Comparison of ENCODE assay signal across 35 cellular contexts in genomic region chr6:168022488-168023321, GRCh38. TPM values are rescaled to one million over a fixed set of nuclear protein-coding genes. Genes with fewer than 3 reads are reported as not detected.
"Had no signal": no experiment of that assay in that cellular context is flagged by ENCODE, and none has a peak within 500 bp of the region (broad histone marks: within the 10 kb centered on the region; RNA-seq: fewer than 3 reads in every experiment).

No MANE protein-coding gene starts in this region.

- H3K9me3 ChIP-seq: gastroesophageal sphincter, lower lobe of right lung, thoracic aorta, uterus had no signal

- ATAC-seq: activated T-cell treated with anti-CD3 and anti-CD28 coated beads, Interleukin-2, amount 50 U/mL, for 4 hours; activated T-helper 17 cell treated with anti-CD3 and anti-CD28 coated beads, Interleukin-2, amount 50 U/mL, for 72 hours; gastroesophageal sphincter; left lung; lower lobe of right lung; right cardiac atrium; WTC11 had no signal

- DNase-seq: activated CD4-positive, alpha-beta memory T cell treated with anti-CD3 and anti-CD28 coated beads, Interleukin-2, amount 10 ng/mL, durations not matched to agents 7 days and 5 days; activated CD4-positive, alpha-beta T cell treated with anti-CD3 and anti-CD28 coated beads for 1 hour; activated CD4-positive, alpha-beta T cell treated with anti-CD3 and anti-CD28 coated beads, Interleukin-2, amount 10 ng/mL, durations not matched to agents 7 days and 5 days; activated CD8-positive, alpha-beta memory T cell treated with anti-CD3 and anti-CD28 coated beads, Interleukin-2, amount 50 U/mL, for 48 hours; activated gamma-delta T cell treated with Interleukin-2 at 50 U/mL for 16 hours; activated naive CD4-positive, alpha-beta T cell treated with anti-CD3 and anti-CD28 coated beads, Interleukin-2, amount 50 U/mL, for 16 hours; activated T-cell treated with anti-CD3 and anti-CD28 coated beads, Interleukin-2, amount 50 U/mL, for 4 hours; amniotic stem cell; brain microvascular endothelial cell; caudate nucleus; effector CD4-positive, alpha-beta T cell; hippocampal formation; immature natural killer cell; kidney glomerular epithelial cell; left lung; lower lobe of right lung; right cardiac atrium; stimulated activated CD4-positive, alpha-beta T cell treated with anti-CD3 and anti-CD28 coated beads, Interleukin-4, amount 100 ng/mL, for 1 hour; SW 1271; T-helper 9 cell; trophoblast cell; uterus had no signal

- H3K4me3 ChIP-seq: gastroesophageal sphincter, left lung, lower lobe of right lung, thoracic aorta, uterus had no signal

- H3K4me3 Mint-ChIP-seq: activated CD4-positive, alpha-beta memory T cell treated with anti-CD3 and anti-CD28 coated beads, Interleukin-2, amount 10 ng/mL, durations not matched to agents 7 days and 5 days; activated CD4-positive, alpha-beta T cell treated with anti-CD3 and anti-CD28 coated beads, Interleukin-2, amount 10 ng/mL, durations not matched to agents 7 days and 5 days; activated T-cell treated with anti-CD3 and anti-CD28 coated beads, Interleukin-2, amount 50 U/mL, for 4 hours; activated T-helper 17 cell treated with anti-CD3 and anti-CD28 coated beads, Interleukin-2, amount 50 U/mL, for 72 hours; dendritic cell treated with granulocyte-macrophage colony-stimulating factor and Interleukin-4, amounts not matched to agents 40 ng/mL and 50 ng/mL, for 4 days; immature natural killer cell; nephron; stimulated activated naive CD8-positive, alpha-beta T cell treated with anti-CD3 and anti-CD28 coated beads, Interleukin-15, Interleukin-2, amounts not matched to agents 100 ng/mL and 50 ng/mL, for 24 hours; T-helper 1 cell treated with Interleukin-12 subunit alpha and Interleukin-12 subunit beta and Interleukin-4 antibody, amounts not matched to agents 30 μg/mL and 1 μg/mL, for 36 hours; WTC11 had no signal

- H3K4me1 ChIP-seq: gastroesophageal sphincter, left lung, lower lobe of right lung, uterus had no signal

- H3K4me1 Mint-ChIP-seq: activated CD4-positive, alpha-beta memory T cell treated with anti-CD3 and anti-CD28 coated beads, Interleukin-2, amount 10 ng/mL, durations not matched to agents 7 days and 5 days; activated CD4-positive, alpha-beta T cell treated with anti-CD3 and anti-CD28 coated beads, Interleukin-2, amount 10 ng/mL, durations not matched to agents 7 days and 5 days; activated T-helper 17 cell treated with anti-CD3 and anti-CD28 coated beads, Interleukin-2, amount 50 U/mL, for 72 hours; immature natural killer cell had no signal

- H3K27ac Mint-ChIP-seq: activated CD4-positive, alpha-beta memory T cell treated with anti-CD3 and anti-CD28 coated beads, Interleukin-2, amount 10 ng/mL, durations not matched to agents 7 days and 5 days; activated CD4-positive, alpha-beta T cell treated with anti-CD3 and anti-CD28 coated beads, Interleukin-2, amount 10 ng/mL, durations not matched to agents 7 days and 5 days; activated T-helper 17 cell treated with anti-CD3 and anti-CD28 coated beads, Interleukin-2, amount 50 U/mL, for 72 hours; dendritic cell treated with granulocyte-macrophage colony-stimulating factor and Interleukin-4, amounts not matched to agents 40 ng/mL and 50 ng/mL, for 4 days; immature natural killer cell; stimulated activated naive CD8-positive, alpha-beta T cell treated with anti-CD3 and anti-CD28 coated beads, Interleukin-15, Interleukin-2, amounts not matched to agents 100 ng/mL and 50 ng/mL, for 24 hours; T-helper 1 cell treated with Interleukin-12 subunit alpha and Interleukin-12 subunit beta and Interleukin-4 antibody, amounts not matched to agents 30 μg/mL and 1 μg/mL, for 36 hours; WTC11 had no signal

- H3K27me3 Mint-ChIP-seq: activated CD4-positive, alpha-beta T cell treated with anti-CD3 and anti-CD28 coated beads, Interleukin-2, amount 10 ng/mL, durations not matched to agents 7 days and 5 days had no signal

- H3K27ac ChIP-seq: brain microvascular endothelial cell, gastroesophageal sphincter, left lung, lower lobe of right lung, thoracic aorta, uterus had no signal

- H3K36me3 ChIP-seq: brain microvascular endothelial cell, gastroesophageal sphincter, left lung, lower lobe of right lung, thoracic aorta, uterus had no signal

- H3K36me3 Mint-ChIP-seq: immature natural killer cell, WTC11 had no signal

- H3K27me3 ChIP-seq: brain microvascular endothelial cell, left lung, uterus had no signal

- H3K9me3 Mint-ChIP-seq: activated CD4-positive, alpha-beta memory T cell treated with anti-CD3 and anti-CD28 coated beads, Interleukin-2, amount 10 ng/mL, durations not matched to agents 7 days and 5 days; activated T-helper 17 cell treated with anti-CD3 and anti-CD28 coated beads, Interleukin-2, amount 50 U/mL, for 72 hours had no signal

RNA-seq across cellular contexts. Expression of gene KIF25, which starts 25.2 kb away (rescaled TPM):
- total RNA-seq: activated CD4-positive, alpha-beta memory T cell treated with anti-CD3 and anti-CD28 coated beads, Interleukin-2, amount 10 ng/mL, durations not matched to agents 7 days and 5 days; activated CD4-positive, alpha-beta T cell treated with anti-CD3 and anti-CD28 coated beads, Interleukin-2, amount 10 ng/mL, durations not matched to agents 7 days and 5 days; activated T-cell treated with anti-CD3 and anti-CD28 coated beads, Interleukin-2, amount 50 U/mL, for 4 hours; astrocyte; chondrocyte; epithelial cell of proximal tubule; osteoblast; thoracic aorta had no signal
- polyA plus RNA-seq: immature natural killer cell had no signal

RNA-seq across cellular contexts. Expression of gene FRMD1, which starts 56.3 kb away (rescaled TPM):
- total RNA-seq: activated CD4-positive, alpha-beta memory T cell treated with anti-CD3 and anti-CD28 coated beads, Interleukin-2, amount 10 ng/mL, durations not matched to agents 7 days and 5 days; activated CD4-positive, alpha-beta T cell treated with anti-CD3 and anti-CD28 coated beads, Interleukin-2, amount 10 ng/mL, durations not matched to agents 7 days and 5 days; activated T-cell treated with anti-CD3 and anti-CD28 coated beads, Interleukin-2, amount 50 U/mL, for 4 hours; activated T-helper 17 cell treated with anti-CD3 and anti-CD28 coated beads, Interleukin-2, amount 50 U/mL, for 72 hours; astrocyte; epithelial cell of proximal tubule; left lung; lower lobe of right lung; mucosa of gallbladder; thoracic aorta had no signal
- polyA plus RNA-seq: immature natural killer cell had no signal
